In the genomic region with DNA sequence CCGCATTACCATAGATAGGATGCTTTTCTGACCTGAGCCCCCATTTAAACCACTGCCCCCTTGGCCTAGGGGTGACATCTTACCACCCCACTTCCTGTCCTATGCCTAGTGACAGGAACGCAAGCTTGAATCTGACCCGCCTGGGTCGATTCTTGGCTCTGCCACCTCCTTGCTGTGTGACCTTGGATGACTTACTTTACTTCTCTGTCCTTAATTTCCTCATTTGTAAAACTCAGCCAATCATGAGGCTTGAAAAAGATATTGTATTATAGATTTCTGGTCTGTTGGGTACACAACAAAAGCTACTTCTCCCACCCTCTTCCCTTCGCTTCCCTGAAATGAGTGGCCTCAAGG, we compare ENCODE assay signal across 24 cellular contexts. TPM values are rescaled to one million over a fixed set of nuclear protein-coding genes. Genes with fewer than 3 reads are reported as not detected.
DNase-seq lines count a peak whose midpoint lies in the region; ATAC-seq and TF ChIP-seq lines count a peak whose summit lies in the region.
"Had no signal": no experiment of that assay in that cellular context is flagged by ENCODE, and none has a peak within 500 bp of the region (broad histone marks: within the 10 kb centered on the region; RNA-seq: fewer than 3 reads in every experiment).

No MANE protein-coding gene starts in this region.

- H4K20me1 ChIP-seq in hepatocyte (ENCODE audit: insufficient read depth, poor library complexity, severe bottlenecking) (no peaks in the 10 kb centered on the region), neural progenitor cell (ENCODE audit: low read depth) (no peaks in the 10 kb centered on the region)

- no peak for TF ChIP-seq POLR2A in thyroid gland (IDR thresholded peaks at IDR 0.05)

- no peaks in the 10 kb centered on the region for H3K36me3 ChIP-seq in SK-N-MC (ENCODE audit: insufficient read depth, low read length)
- no peaks in the 10 kb centered on the region for H3K36me3 ChIP-seq in hepatocyte (replicated peaks; ENCODE audit: insufficient read depth, low read depth)
- no peaks in the 10 kb centered on the region for H3K36me3 ChIP-seq in neural progenitor cell
- no peaks in the 10 kb centered on the region for H3K36me3 ChIP-seq in thyroid gland
- H3K36me3 ChIP-seq: BE2C, Peyer's patch, right atrium auricular region had no signal

- peaks cover 29% of the 10 kb centered on the region for H3F3A ChIP-seq in neural progenitor cell (ENCODE audit: low read depth)

- H3K9me3 Mint-ChIP-seq in neural progenitor cell (no peaks in the 10 kb centered on the region), HFFc6 (no peaks in the 10 kb centered on the region)
- H3K9me3 Mint-ChIP-seq in T-helper 2 cell treated with Interferon-gamma antibody and Interleukin-4, amounts not matched to agents 5 μg/mL and 100 μg/mL, for 36 hours = no peaks in the 10 kb centered on the region
- H3K9me3 Mint-ChIP-seq: activated naive CD4-positive, alpha-beta T cell treated with anti-CD3 and anti-CD28 coated beads, Interleukin-2, amount 50 U/mL, for 72 hours; stimulated activated naive CD8-positive, alpha-beta T cell treated with anti-CD3 and anti-CD28 coated beads, Interleukin-15, amount 100 ng/mL, for 72 hours had no signal

- no peaks in the 10 kb centered on the region for H3K27me3 ChIP-seq in hepatocyte
- no peaks in the 10 kb centered on the region for H3K27me3 ChIP-seq in neural progenitor cell
- H3K27me3 ChIP-seq in thyroid gland = no peaks in the 10 kb centered on the region
- H3K27me3 ChIP-seq: BE2C, Peyer's patch, right atrium auricular region had no signal

- H3K4me1 Mint-ChIP-seq in neural progenitor cell (peaks cover 94% of the 10 kb centered on the region), HFFc6 (ENCODE audit: low read depth) (no peaks in the 10 kb centered on the region)
- no peaks in the 10 kb centered on the region for H3K4me1 Mint-ChIP-seq in T-helper 2 cell treated with Interferon-gamma antibody and Interleukin-4, amounts not matched to agents 5 μg/mL and 100 μg/mL, for 36 hours (ENCODE audit: low read depth)
- H3K4me1 Mint-ChIP-seq: naive B cell; stimulated activated naive CD8-positive, alpha-beta T cell treated with anti-CD3 and anti-CD28 coated beads, Interleukin-15, amount 100 ng/mL, for 72 hours had no signal

- H3K4me1 ChIP-seq in hepatocyte (ENCODE audit: insufficient read depth) = peaks cover 20% of the 10 kb centered on the region
- H3K4me1 ChIP-seq in neural progenitor cell = peaks cover 72% of the 10 kb centered on the region
- peaks cover 22 to 29% of the 10 kb centered on the region in 2 donors for H3K4me1 ChIP-seq in thyroid gland

- H3K4me2 ChIP-seq in hepatocyte (no peak overlapping the region), neural progenitor cell (peak overlapping the region; percentile 60)

- H2AFZ ChIP-seq in hepatocyte (no peak overlapping the region), neural progenitor cell (replicated peaks) (no peak overlapping the region)

- H3K9me3 ChIP-seq in SK-N-MC (ENCODE audit: low read depth, low read length) (no peaks in the 10 kb centered on the region), hepatocyte (ENCODE audit: low read depth) (no peaks in the 10 kb centered on the region), neural progenitor cell (ENCODE audit: low read depth) (no peaks in the 10 kb centered on the region), thyroid gland (no peaks in the 10 kb centered on the region)
- H3K9me3 ChIP-seq: Peyer's patch, right atrium auricular region had no signal

- DNase-seq in SK-N-MC (ENCODE audit: low read depth, low spot score) (no peak), hepatocyte (ENCODE audit: low spot score) (no peak), neural progenitor cell (ENCODE audit: low spot score) (no peak), thyroid gland (no peak), HFFc6 (no peak), NCI-H524 (lab: John Stamatoyannopoulos, UW) (no peak), sciatic nerve (ENCODE audit: low spot score) (no peak)
- no peak for DNase-seq in T-helper 2 cell treated with Interferon-gamma antibody and Interleukin-4, amounts not matched to agents 5 μg/mL and 100 μg/mL, for 36 hours (ENCODE audit: low spot score)
- DNase-seq: activated CD4-positive, alpha-beta T cell treated with anti-CD3 and anti-CD28 coated beads for 4 hours; COR-L47; effector CD4-positive, alpha-beta T cell; H7; naive B cell; NCI-H1048; NCI-H1694; NCI-H82; SIG-M5; stimulated activated naive CD8-positive, alpha-beta T cell treated with anti-CD3 and anti-CD28 coated beads, Interleukin-15, amount 100 ng/mL, for 72 hours; SW 1271; T-helper 9 cell had no signal

- H3K27ac ChIP-seq in SK-N-MC (peak overlapping the region; percentile 86), hepatocyte (peak overlapping the region; percentile 4), neural progenitor cell (no peak overlapping the region), thyroid gland (peak overlapping the region; percentile 72 to 84 (median 83))
- H3K27ac ChIP-seq: Peyer's patch had no signal

- no peaks in the 10 kb centered on the region for H3K79me2 ChIP-seq in hepatocyte
- no peaks in the 10 kb centered on the region for H3K79me2 ChIP-seq in neural progenitor cell (ENCODE audit: low read depth)

- H3K36me3 Mint-ChIP-seq in neural progenitor cell (peaks cover 1% of the 10 kb centered on the region), HFFc6 (ENCODE audit: low read depth) (no peaks in the 10 kb centered on the region)
- no peaks in the 10 kb centered on the region for H3K36me3 Mint-ChIP-seq in T-helper 2 cell treated with Interferon-gamma antibody and Interleukin-4, amounts not matched to agents 5 μg/mL and 100 μg/mL, for 36 hours (ENCODE audit: low read depth)
- H3K36me3 Mint-ChIP-seq: activated naive CD4-positive, alpha-beta T cell treated with anti-CD3 and anti-CD28 coated beads, Interleukin-2, amount 50 U/mL, for 72 hours had no signal

- intact Hi-C loops in thyroid gland (cut with DNase I) = no loop called here
- intact Hi-C loops in sciatic nerve (cut with DNase I) = no loop called here

- no peaks in the 10 kb centered on the region for H3K9me2 ChIP-seq in hepatocyte (replicated peaks; ENCODE audit: insufficient read depth)

- 75% methylated on average over 5 of the region's 5 CpGs for WGBS in hepatocyte (ENCODE audit: low lambda C conversion rate, missing lambda C conversion rate)
- 79 to 82% methylated on average over 5 of the region's 5 CpGs for WGBS in thyroid gland, 2 donors

- no peak overlapping the region; the same call in 1 of the 2 replicates for H3K4me3 ChIP-seq in SK-N-MC
- H3K4me3 ChIP-seq in hepatocyte = no peak overlapping the region
- no peak overlapping the region for H3K4me3 ChIP-seq in neural progenitor cell
- H3K4me3 ChIP-seq in thyroid gland (replicated peaks in 1 of 3) = no peak overlapping the region
- H3K4me3 ChIP-seq: Peyer's patch, right atrium auricular region had no signal

- TF ChIP-seq CTCF in hepatocyte (IDR thresholded peaks at IDR 0.05; ENCODE audit: poor library complexity) (no peak), neural progenitor cell (IDR thresholded peaks at IDR 0.05) (no peak), thyroid gland (IDR thresholded peaks at IDR 0.05) (no peak), HFFc6 (IDR thresholded peaks at IDR 0.05) (no peak)

- ATAC-seq in sciatic nerve = no peak
- ATAC-seq: activated naive CD4-positive, alpha-beta T cell treated with anti-CD3 and anti-CD28 coated beads, Interleukin-2, amount 50 U/mL, for 72 hours; stimulated activated naive CD8-positive, alpha-beta T cell treated with anti-CD3 and anti-CD28 coated beads, Interleukin-15, amount 100 ng/mL, for 72 hours had no signal

- no peak overlapping the region for H3K9ac ChIP-seq in SK-N-MC (ENCODE audit: insufficient read length)
- H3K9ac ChIP-seq in neural progenitor cell = no peak overlapping the region

- H3K27me3 Mint-ChIP-seq in neural progenitor cell (ENCODE audit: insufficient read depth, low read depth) = peaks cover 13% of the 10 kb centered on the region
- H3K27me3 Mint-ChIP-seq in HFFc6 (ENCODE audit: insufficient read depth) = peaks cover 40% of the 10 kb centered on the region
- H3K27me3 Mint-ChIP-seq in T-helper 2 cell treated with Interferon-gamma antibody and Interleukin-4, amounts not matched to agents 5 μg/mL and 100 μg/mL, for 36 hours (ENCODE audit: low read depth) = no peaks in the 10 kb centered on the region
- H3K27me3 Mint-ChIP-seq: stimulated activated naive CD8-positive, alpha-beta T cell treated with anti-CD3 and anti-CD28 coated beads, Interleukin-15, amount 100 ng/mL, for 72 hours had no signal

- H3K4me3 Mint-ChIP-seq in neural progenitor cell (peak overlapping the region; percentile 75), HFFc6 (no peak overlapping the region)
- H3K4me3 Mint-ChIP-seq in T-helper 2 cell treated with Interferon-gamma antibody and Interleukin-4, amounts not matched to agents 5 μg/mL and 100 μg/mL, for 36 hours = no peak overlapping the region
- H3K4me3 Mint-ChIP-seq: naive B cell; stimulated activated naive CD8-positive, alpha-beta T cell treated with anti-CD3 and anti-CD28 coated beads, Interleukin-15, amount 100 ng/mL, for 72 hours had no signal

- peak overlapping the region; percentile 100 for H3K27ac Mint-ChIP-seq in neural progenitor cell
- no peak overlapping the region for H3K27ac Mint-ChIP-seq in HFFc6
- no peak overlapping the region for H3K27ac Mint-ChIP-seq in T-helper 2 cell treated with Interferon-gamma antibody and Interleukin-4, amounts not matched to agents 5 μg/mL and 100 μg/mL, for 36 hours

RNA-seq across cellular contexts. Expression of a gene that starts 39.2 kb away (rescaled TPM):
- total RNA-seq in hepatocyte (38.0 and 41.9 TPM in 2 replicates), neural progenitor cell (ENCODE audit: low replicate concordance) (50.5 and 71.3 TPM in 2 replicates), thyroid gland (100 to 1,000 TPM in 2 of 4 donors, 10 to 100 TPM in 2; 75.8 to 168 (median 108) TPM), sciatic nerve (29.4 TPM)
- 17.5 and 25.0 TPM in 2 replicates for polyA plus RNA-seq in hepatocyte
- 1 to 10 TPM; 1.3 to 2.0 (median 1.9) TPM for total RNA-seq in HFFc6 (2021; fragmentation: NEBNext Ultra II Directional; extraction: Animal tissue kit (Norgen Biotek cat#: 25700))

Comparison
In these comparisons a context has a peak if more than half of its experiments do, and no peak if none do; other contexts are left out.
1. RNA of a gene that starts 39.2 kb away (total RNA-seq): 75.8 to 168 TPM in thyroid gland, 50.5 to 71.3 TPM in neural progenitor cell, 38.0 to 41.9 TPM in hepatocyte and 29.4 TPM in sciatic nerve (single experiment); 1.3 to 2.0 TPM in HFFc6; every median in the first group is over 10 times any median in the second.